In the genomic region with DNA sequence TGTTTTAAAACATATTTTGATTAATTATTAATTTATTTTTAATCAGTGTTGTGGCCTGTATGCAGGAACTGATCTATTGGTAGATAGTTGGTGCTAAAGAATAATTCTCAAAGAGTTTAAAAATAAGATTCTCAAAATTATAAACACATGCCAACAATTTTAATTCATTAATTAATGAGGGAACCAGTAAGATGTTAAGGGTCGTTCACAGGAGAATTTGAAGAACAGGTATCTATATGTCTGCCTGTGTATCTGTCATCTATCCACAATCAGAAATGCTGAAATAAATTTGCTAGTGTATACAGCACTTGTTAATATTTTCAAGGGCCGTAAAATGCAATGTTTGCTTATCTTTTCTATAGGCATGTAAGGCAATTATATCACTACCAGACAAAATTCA, we compare ENCODE assay signal across 19 cellular contexts.
"Had no signal": no experiment of that assay in that cellular context is flagged by ENCODE, and none has a peak within 500 bp of the region (broad histone marks: within the 10 kb centered on the region; RNA-seq: fewer than 3 reads in every experiment).

No MANE protein-coding gene starts in this region.

- DNase-seq: IMR-90, Karpas-422, KG1, MG63, NCI-H1092 treated with DMSO at 0.1 percent for 48 hours, NCI-H1436, NCI-H187, NCI-H2029, NCI-H2081 treated with DMSO at 0.1 percent for 48 hours, NCI-H2227 treated with DMSO at 0.1 percent for 48 hours, NCI-H524, NCI-H526 treated with DMSO at 0.1 percent for 48 hours, NCI-H748 treated with DMSO at 0.1 percent for 48 hours, Right ventricle myocardium superior, RPMI8226, SIG-M5 had no signal

- ATAC-seq: HepG2 had no signal

- H3K36me3 ChIP-seq: MG63, SJSA1 had no signal

- H3K9me3 ChIP-seq: MG63, SJSA1 had no signal

- H3K4me3 ChIP-seq: MG63, SJSA1, SK-N-MC had no signal

- H3K27me3 ChIP-seq: MG63, SJSA1 had no signal

- H3K27ac ChIP-seq: SJSA1, SK-N-MC had no signal
